In the genomic region with DNA sequence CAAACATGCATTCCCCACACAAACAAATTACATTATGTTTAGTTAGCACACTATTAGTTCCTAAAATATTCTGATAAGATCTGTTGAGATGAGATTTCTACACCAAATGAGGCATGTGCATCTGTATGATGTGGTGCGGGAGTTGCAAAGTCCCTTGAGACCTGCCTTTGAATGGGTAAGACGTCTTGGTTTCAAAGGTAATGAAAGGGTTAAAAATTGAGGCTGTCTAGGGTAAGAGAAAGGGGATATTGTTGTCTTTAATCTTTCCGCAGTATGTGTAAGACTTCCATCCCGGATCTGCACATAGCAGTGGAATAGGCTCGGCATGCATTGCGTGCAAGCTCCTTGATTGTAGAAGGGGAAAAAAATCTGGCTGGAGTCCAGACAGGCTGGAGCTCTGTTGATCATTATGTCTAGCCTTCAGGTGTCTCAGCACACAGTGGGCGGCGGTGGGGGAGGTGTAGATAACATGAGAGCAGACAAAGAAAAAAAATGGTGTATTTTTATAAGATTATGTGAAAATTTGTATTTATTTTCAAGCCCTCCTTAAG, we compare ENCODE assay signal across 8 cellular contexts.
DNase-seq lines count a peak whose midpoint lies in the region; ATAC-seq, FAIRE-seq and TF ChIP-seq lines count a peak whose summit lies in the region.

No MANE protein-coding gene starts in this region.

- no peaks in the 10 kb centered on the region for H3K9me1 ChIP-seq in endothelial cell of umbilical vein (replicated peaks; ENCODE audit: control insufficient read depth, extremely low read depth, insufficient read depth, low read length)

- H3K27ac Mint-ChIP-seq in activated CD4-positive, alpha-beta memory T cell treated with anti-CD3 and anti-CD28 coated beads, Interleukin-2, amount 10 ng/mL, durations not matched to agents 7 days and 5 days: no peak overlapping the region

- H3K4me3 Mint-ChIP-seq in activated CD4-positive, alpha-beta memory T cell treated with anti-CD3 and anti-CD28 coated beads, Interleukin-2, amount 10 ng/mL, durations not matched to agents 7 days and 5 days: no peak overlapping the region

- H3K27me3 ChIP-seq in endothelial cell of umbilical vein (ENCODE audit: control insufficient read depth in 2 of 2, insufficient read depth in 2 of 2, low read length in 2 of 2) (no peaks in the 10 kb centered on the region), mucosa of stomach (ENCODE audit: control insufficient read depth, insufficient read depth, low read length) (no peaks in the 10 kb centered on the region)

- BruUV-seq in endothelial cell of umbilical vein (replicated peaks; lab: Mats Ljungman, UMichigan): no TSS peak

- POLR2A ChIA-PET in AG04449 (lab: Yijun Ruan, JAX): interaction anchor here (1.1 kb wide), 1 partner anchor 141 kb away, joined by 3 read pairs; no protein-coding TSS in a partner anchor
- POLR2A ChIA-PET in activated CD4-positive, alpha-beta memory T cell treated with anti-CD3 and anti-CD28 coated beads, Interleukin-2, amount 10 ng/mL, durations not matched to agents 7 days and 5 days (lab: Charles Lee): interaction anchor here (0.8 to 5.9 kb wide), 23 partner anchors 9 to 313 kb away, joined by 3 to 69 read pairs (median 5); a partner anchor contains a TSS
- POLR2A ChIA-PET in endothelial cell of umbilical vein (lab: Charles Lee): interaction anchor here (1.1 to 1.7 kb wide), 4 partner anchors 14 to 159 kb away, joined by 3 to 11 read pairs (median 5); no protein-coding TSS in a partner anchor

- H3K36me3 Mint-ChIP-seq in activated CD4-positive, alpha-beta memory T cell treated with anti-CD3 and anti-CD28 coated beads, Interleukin-2, amount 10 ng/mL, durations not matched to agents 7 days and 5 days (ENCODE audit: low read depth): peaks cover 12% of the 10 kb centered on the region

- peak overlapping the region; percentile 87 for H3K4me3 ChIP-seq in AG04449 (ENCODE audit: low read depth, low read length)
- peak overlapping the region; percentile 63 to 99 (median 93) for H3K4me3 ChIP-seq in endothelial cell of umbilical vein (replicated peaks in 1 of 3; ENCODE audit: insufficient read depth in 1 of 3, low read depth in 1 of 3, low read length in 3 of 3)
- H3K4me3 ChIP-seq in mucosa of stomach (ENCODE audit: low read length): peak overlapping the region; percentile 31

- FAIRE-seq in endothelial cell of umbilical vein (lab: Jason Lieb, UNC): peak; percentile 82

- peak; percentile 80 for DNase-seq in AG04449 (ENCODE audit: low read depth, low spot score)
- DNase-seq in NCI-H526 (lab: John Stamatoyannopoulos, UW): peak; percentile 79 to 88
- peak; percentile 54 for DNase-seq in activated CD4-positive, alpha-beta memory T cell treated with anti-CD3 and anti-CD28 coated beads, Interleukin-2, amount 10 ng/mL, durations not matched to agents 7 days and 5 days
- DNase-seq in endothelial cell of umbilical vein (ENCODE audit: low read depth, low spot score): peak; percentile 98
- DNase-seq in stimulated activated naive CD4-positive, alpha-beta T cell (lab: John Stamatoyannopoulos, UW): peak in 5 of 6 experiments; percentile 7 to 57 (median 40)

- peaks cover 37% of the 10 kb centered on the region for H3K4me1 ChIP-seq in endothelial cell of umbilical vein (ENCODE audit: control insufficient read depth, extremely low read depth, insufficient read depth, low read length)
- peaks cover 5% of the 10 kb centered on the region for H3K4me1 ChIP-seq in mucosa of stomach (ENCODE audit: control insufficient read depth, insufficient read depth, low read length)

- ATAC-seq in GM19035 (IDR thresholded peaks at IDR 0.05; ENCODE audit: unreplicated experiment) (peak; percentile 33), HG03439 (IDR thresholded peaks at IDR 0.05; ENCODE audit: unreplicated experiment) (peak; percentile 45)

- no peak overlapping the region for H2AFZ ChIP-seq in endothelial cell of umbilical vein (ENCODE audit: low read depth, low read length)

- H3K4me2 ChIP-seq in endothelial cell of umbilical vein (ENCODE audit: insufficient read depth, low read length): peak overlapping the region; percentile 95

- H3K9me3 ChIP-seq in endothelial cell of umbilical vein (replicated peaks; ENCODE audit: control insufficient read depth, insufficient read depth, low read length) (no peaks in the 10 kb centered on the region), mucosa of stomach (ENCODE audit: control insufficient read depth, low read length) (no peaks in the 10 kb centered on the region)

- H3K9me3 Mint-ChIP-seq in activated CD4-positive, alpha-beta memory T cell treated with anti-CD3 and anti-CD28 coated beads, Interleukin-2, amount 10 ng/mL, durations not matched to agents 7 days and 5 days: peaks cover 3% of the 10 kb centered on the region

- intact Hi-C loops in endothelial cell of umbilical vein (cut with micrococcal nuclease): loop anchor here (1.0 to 10.0 kb wide), 15 partner anchors 16 to 1548 kb away; a partner anchor contains a TSS

- no peaks in the 10 kb centered on the region for H3K27me3 Mint-ChIP-seq in activated CD4-positive, alpha-beta memory T cell treated with anti-CD3 and anti-CD28 coated beads, Interleukin-2, amount 10 ng/mL, durations not matched to agents 7 days and 5 days

- peaks cover under 1% of the 10 kb centered on the region for H4K20me1 ChIP-seq in endothelial cell of umbilical vein (replicated peaks; ENCODE audit: control insufficient read depth, extremely low read depth, insufficient read depth, low read length)

- H3K9ac ChIP-seq in endothelial cell of umbilical vein (replicated peaks; ENCODE audit: extremely low read depth, insufficient read depth, low read length): peak overlapping the region; percentile 99
- peak overlapping the region; percentile 28 for H3K9ac ChIP-seq in mucosa of stomach (ENCODE audit: low read length)

- TF ChIP-seq CTCF in AG04449 (IDR thresholded peaks at IDR 0.05; ENCODE audit: insufficient read depth, low read length, missing control alignments) (no peak), endothelial cell of umbilical vein (IDR thresholded peaks at IDR 0.05; ENCODE audit: extremely low read depth in 1 of 2, insufficient read depth in 1 of 2, low read depth in 1 of 2, low read length in 2 of 2) (no peak)

- peak overlapping the region; percentile 95 for H3K27ac ChIP-seq in endothelial cell of umbilical vein (ENCODE audit: insufficient read depth, low read depth, low read length)

- CTCF ChIA-PET in AG04449 (lab: Yijun Ruan, JAX) (interaction anchor here (1.3 kb wide), 1 partner anchor 528 kb away, joined by 3 read pairs; no protein-coding TSS in a partner anchor), endothelial cell of umbilical vein (lab: Charles Lee) (interaction anchor here (0.9 to 3.5 kb wide), 13 partner anchors 10 to 529 kb away, joined by 3 to 28 read pairs (median 4); no protein-coding TSS in a partner anchor)
- CTCF ChIA-PET in activated CD4-positive, alpha-beta memory T cell treated with anti-CD3 and anti-CD28 coated beads, Interleukin-2, amount 10 ng/mL, durations not matched to agents 7 days and 5 days (lab: Charles Lee): interaction anchor here (1.3 to 2.2 kb wide), 5 partner anchors 101 to 178 kb away, joined by 3 to 21 read pairs (median 5); no protein-coding TSS in a partner anchor

- dilution Hi-C loops in endothelial cell of umbilical vein (cut with MboI; ENCODE audit: extremely low pct_ligation_motif_present, low sequenced_read_pairs): no loop called here

- H3K79me2 ChIP-seq in endothelial cell of umbilical vein (ENCODE audit: control insufficient read depth, insufficient read depth, low read length): peaks cover 64% of the 10 kb centered on the region

- H3K4me1 Mint-ChIP-seq in activated CD4-positive, alpha-beta memory T cell treated with anti-CD3 and anti-CD28 coated beads, Interleukin-2, amount 10 ng/mL, durations not matched to agents 7 days and 5 days: peaks cover 28% of the 10 kb centered on the region

- TF ChIP-seq POLR2A in endothelial cell of umbilical vein (IDR thresholded peaks at IDR 0.05; ENCODE audit: low read depth, low read length): peak; percentile 81

- H3K36me3 ChIP-seq in endothelial cell of umbilical vein (ENCODE audit: control insufficient read depth in 2 of 2, extremely low read depth in 1 of 2, insufficient read depth in 2 of 2, low read length in 2 of 2): peaks cover 0 to 3% of the 10 kb centered on the region in 2 experiments
- no peaks in the 10 kb centered on the region for H3K36me3 ChIP-seq in mucosa of stomach (ENCODE audit: control insufficient read depth, insufficient read depth, low read length)

TF ChIP-seq in endothelial cell of umbilical vein, 7 proteins besides CTCF, POLR2A, EP300 and RAD21:
- TF ChIP-seq EZH2 (IDR thresholded peaks at IDR 0.05; ENCODE audit: borderline replicate concordance, low read depth, low read length, severe bottlenecking) (no peak), JUN (IDR thresholded peaks at IDR 0.05; ENCODE audit: borderline replicate concordance, insufficient read depth, insufficient read length, low read depth) (peak; percentile 19), FOS (IDR thresholded peaks at IDR 0.05; ENCODE audit: borderline replicate concordance, insufficient read depth, low read length) (peak; percentile 58), POLR2AphosphoS5 (IDR thresholded peaks at IDR 0.05; ENCODE audit: insufficient read depth, low read depth, low read length) (peak; percentile 93), GATA2 (IDR thresholded peaks at IDR 0.05; ENCODE audit: insufficient read depth, insufficient read length, low read depth, low read length) (peak; percentile 77), MYC (IDR thresholded peaks at IDR 0.05; ENCODE audit: low read depth, low read length) (peak; percentile 21)
- TF ChIP-seq, protein P1, sequence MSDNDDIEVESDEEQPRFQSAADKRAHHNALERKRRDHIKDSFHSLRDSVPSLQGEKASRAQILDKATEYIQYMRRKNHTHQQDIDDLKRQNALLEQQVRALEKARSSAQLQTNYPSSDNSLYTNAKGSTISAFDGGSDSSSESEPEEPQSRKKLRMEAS (IDR thresholded peaks at IDR 0.05; ENCODE audit: insufficient read depth, insufficient read length): no peak

Comparison
In these comparisons a context has a peak if more than half of its experiments do, and no peak if none do; other contexts are left out.
1. Peak in every context shown above with its lines: DNase-seq, ATAC-seq, H3K4me3 ChIP-seq and H3K27ac ChIP-seq.
2. DNase-seq: peak in every context shown above with its lines; median percentile 98 in endothelial cell of umbilical vein; 84 in NCI-H526; 80 in AG04449; 54 in activated CD4-positive, alpha-beta memory T cell treated with anti-CD3 and anti-CD28 coated beads, Interleukin-2, amount 10 ng/mL, durations not matched to agents 7 days and 5 days; 40 in stimulated activated naive CD4-positive, alpha-beta T cell.
3. H3K4me3 ChIP-seq: peak in every context shown above with its lines; median percentile 93 in endothelial cell of umbilical vein; 87 in AG04449; 31 in mucosa of stomach.